8 cellular contexts compared by ENCODE assay signal in genomic region chr10:18140149-18140956, GRCh38.
DNase-seq lines count a peak whose midpoint lies in the region; ATAC-seq and TF ChIP-seq lines count a peak whose summit lies in the region.
"Had no signal": no experiment of that assay in that cellular context is flagged by ENCODE, and none has a peak within 500 bp of the region (broad histone marks: within the 10 kb centered on the region; RNA-seq: fewer than 3 reads in every experiment).

Gene CACNB2, plus strand, starts transcription at chr10:18140424.

- H3K4me1 Mint-ChIP-seq in nephron, result peaks cover 5% of the 10 kb centered on the region

- H3K4me3 Mint-ChIP-seq in nephron, result peak within 1 kb of the TSS; percentile 82 to 90 (median 89)

- no peaks in the 10 kb centered on the region for H3K36me3 Mint-ChIP-seq in nephron (ENCODE audit: low read depth)
- H3K36me3 Mint-ChIP-seq: T-cell had no signal

- H3K9me3 ChIP-seq in RWPE2 (ENCODE audit: severe bottlenecking), result no peaks in the 10 kb centered on the region

- H3K9me3 Mint-ChIP-seq in nephron, result no peaks in the 10 kb centered on the region
- H3K9me3 Mint-ChIP-seq: T-cell had no signal

- H3K4me1 ChIP-seq in RWPE2 (ENCODE audit: insufficient read depth, poor library complexity, severe bottlenecking), result no peaks in the 10 kb centered on the region

- H3K36me3 ChIP-seq in RWPE2 (ENCODE audit: low read depth), result no peaks in the 10 kb centered on the region

- ATAC-seq in RWPE2 (ENCODE audit: low read depth), result peak; percentile 75

- no peak within 1 kb of the TSS for H3K27ac ChIP-seq in RWPE2 (ENCODE audit: poor library complexity, severe bottlenecking)

- peaks cover 71% of the 10 kb centered on the region for H3K27me3 Mint-ChIP-seq in nephron (ENCODE audit: low read depth)

- DNase-seq in GM20000 (ENCODE audit: low spot score) (peak; percentile 23), RWPE2 (ENCODE audit: low spot score) (peak; percentile 69), fibroblast of the conjunctiva (ENCODE audit: low read depth) (peak; percentile 23), amniotic stem cell (lab: John Stamatoyannopoulos, UW) (no peak), SW 1271 (lab: John Stamatoyannopoulos, UW) (no peak), COR-L47 (lab: John Stamatoyannopoulos, UW) (no peak)
- DNase-seq: T-cell had no signal

- no peak within 1 kb of the TSS for H3K27ac Mint-ChIP-seq in nephron
- H3K27ac Mint-ChIP-seq: T-cell had no signal

- TF ChIP-seq CTCF in GM20000 (IDR thresholded peaks at IDR 0.05; ENCODE audit: extremely low read depth, missing control alignments) (no peak), RWPE2 (IDR thresholded peaks at IDR 0.05; ENCODE audit: poor library complexity, severe bottlenecking) (peak; percentile 18), nephron (IDR thresholded peaks at IDR 0.05; ENCODE audit: unreplicated experiment in 3 of 3) (no peak)

- peaks cover 34% of the 10 kb centered on the region for H3K27me3 ChIP-seq in RWPE2 (ENCODE audit: insufficient read depth, poor library complexity, severe bottlenecking)

- H3K4me3 ChIP-seq in RWPE2 (ENCODE audit: severe bottlenecking), result peak within 1 kb of the TSS; percentile 38

Comparison
In these comparisons a context has a peak if more than half of its experiments do, and no peak if none do; other contexts are left out.
1. DNase-seq: peak in GM20000 (single experiment), RWPE2 (single experiment) and fibroblast of the conjunctiva (single experiment); none in amniotic stem cell (single experiment), SW 1271 (0 of 2) and COR-L47 (single experiment).